13 cellular contexts compared by ENCODE assay signal in the genomic region with DNA sequence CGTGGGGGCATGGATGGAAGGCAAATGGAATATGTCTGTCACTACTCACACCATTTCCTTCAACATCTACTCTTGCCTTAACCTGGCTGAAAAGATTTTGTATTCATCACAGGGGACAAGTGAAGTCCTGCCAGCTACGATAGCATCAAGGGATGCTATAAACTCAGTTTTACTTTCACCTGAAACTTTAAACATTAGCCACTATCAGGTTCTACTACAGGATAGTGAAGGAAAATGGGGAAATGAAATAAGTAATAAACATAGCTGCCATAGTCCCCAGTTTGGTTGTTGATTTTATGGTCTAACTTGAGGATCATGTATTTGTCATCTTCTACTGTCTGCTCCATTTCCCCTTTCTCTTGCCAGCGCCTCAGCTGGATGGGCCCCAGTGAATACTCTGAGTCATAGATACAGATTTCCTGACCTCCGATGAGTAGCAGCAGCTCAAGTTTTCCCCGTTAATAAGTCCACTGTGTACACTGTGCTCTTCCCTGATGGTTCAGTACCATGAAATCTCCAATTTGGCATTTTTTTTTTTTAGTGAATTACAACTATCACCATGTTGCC.
DNase-seq lines count a peak whose midpoint lies in the region; ATAC-seq and TF ChIP-seq lines count a peak whose summit lies in the region.
"Had no signal": no experiment of that assay in that cellular context is flagged by ENCODE, and none has a peak within 500 bp of the region (broad histone marks: within the 10 kb centered on the region; RNA-seq: fewer than 3 reads in every experiment).

No MANE protein-coding gene starts in this region.

- no peak overlapping the region for H3K4me3 ChIP-seq in PC-3 (ENCODE audit: low read length)
- no peak overlapping the region for H3K4me3 ChIP-seq in fibroblast of lung (replicated peaks in 1 of 4; ENCODE audit: control extremely low read depth in 1 of 4, insufficient read depth in 1 of 4, low read depth in 3 of 4, low read length in 4 of 4)
- no peak overlapping the region for H3K4me3 ChIP-seq in retinal pigment epithelial cell (ENCODE audit: low read length)
- H3K4me3 ChIP-seq in mesendoderm (ENCODE audit: low read length): no peak overlapping the region
- H3K4me3 ChIP-seq: HAP-1 had no signal

- H3K27ac Mint-ChIP-seq in activated naive CD4-positive, alpha-beta T cell treated with anti-CD3 and anti-CD28 coated beads, Interleukin-2, amount 50 U/mL, for 72 hours: no peak overlapping the region
- H3K27ac Mint-ChIP-seq: type B pancreatic cell had no signal

- H2BK120ac ChIP-seq in mesendoderm (ENCODE audit: low read depth, low read length): no peak overlapping the region

- H3K4me2 ChIP-seq in PC-3 (ENCODE audit: low read length): peak overlapping the region; percentile 40; the same call in 1 of the 2 replicates
- peak overlapping the region; percentile 29 for H3K4me2 ChIP-seq in fibroblast of lung (ENCODE audit: extremely low read depth, insufficient read depth, low read length)
- H3K4me2 ChIP-seq in mesendoderm (ENCODE audit: low read length): no peak overlapping the region

- H3K79me1 ChIP-seq in mesendoderm (ENCODE audit: low read length): no peaks in the 10 kb centered on the region

- BruUV-seq in PC-3 (replicated peaks; lab: Mats Ljungman, UMichigan): no TSS peak

- H2BK5ac ChIP-seq in mesendoderm (ENCODE audit: low read length): no peak overlapping the region

- H3K23ac ChIP-seq in mesendoderm (ENCODE audit: low read length): no peak overlapping the region

- DNase-seq in GM04503 (ENCODE audit: low read depth) (peak; percentile 58), PC-3 (peak; percentile 80), fibroblast of lung (ENCODE audit: low read depth in 2 of 2) (peak; percentile 82 to 92), retinal pigment epithelial cell (ENCODE audit: low read depth) (peak; percentile 27), NCI-H2171 (lab: John Stamatoyannopoulos, UW) (no peak), NCI-H1092 (lab: John Stamatoyannopoulos, UW) (no peak), mesendoderm (no peak)
- DNase-seq in activated naive CD4-positive, alpha-beta T cell treated with anti-CD3 and anti-CD28 coated beads, Interleukin-2, amount 50 U/mL, for 72 hours (ENCODE audit: low spot score in 2 of 2): no peak
- DNase-seq: activated CD4-positive, alpha-beta T cell treated with anti-CD3 and anti-CD28 coated beads, Interleukin-2, amount 50 U/mL, for 4 hours had no signal

- H3K9ac ChIP-seq in PC-3 (ENCODE audit: low read length) (no peak overlapping the region), fibroblast of lung (ENCODE audit: insufficient read depth, low read length) (no peak overlapping the region), mesendoderm (ENCODE audit: low read length) (no peak overlapping the region)

- ATAC-seq in PC-3: no peak
- ATAC-seq in activated naive CD4-positive, alpha-beta T cell treated with anti-CD3 and anti-CD28 coated beads, Interleukin-2, amount 50 U/mL, for 72 hours: no peak
- ATAC-seq: left lobe of liver had no signal

- CTCF ChIA-PET in PC-3 (lab: Charles Lee): no interaction called here

- no CpG with 5 or more reads among the region's 5 CpGs for WGBS in mesendoderm (ENCODE audit: extremely low coverage, insufficient coverage, low lambda C conversion rate)

- no peaks in the 10 kb centered on the region for H3K9me3 ChIP-seq in PC-3 (ENCODE audit: low read length)
- no peaks in the 10 kb centered on the region for H3K9me3 ChIP-seq in fibroblast of lung (ENCODE audit: control insufficient read depth, insufficient read depth, low read depth, low read length)
- H3K9me3 ChIP-seq: HAP-1 had no signal

- peaks cover 0 to 4% of the 10 kb centered on the region in 2 donors for H3K9me3 Mint-ChIP-seq in activated naive CD4-positive, alpha-beta T cell treated with anti-CD3 and anti-CD28 coated beads, Interleukin-2, amount 50 U/mL, for 72 hours
- H3K9me3 Mint-ChIP-seq: central memory CD8-positive, alpha-beta T cell; type B pancreatic cell had no signal

- H4K20me1 ChIP-seq in PC-3 (ENCODE audit: low read length) (no peaks in the 10 kb centered on the region), fibroblast of lung (ENCODE audit: control insufficient read depth, extremely low read depth, insufficient read depth, low read length) (no peaks in the 10 kb centered on the region)

- H3K79me2 ChIP-seq in PC-3 (ENCODE audit: low read length): no peaks in the 10 kb centered on the region
- no peaks in the 10 kb centered on the region for H3K79me2 ChIP-seq in fibroblast of lung (ENCODE audit: control insufficient read depth, insufficient read depth, low read length)
- no peaks in the 10 kb centered on the region for H3K79me2 ChIP-seq in mesendoderm (ENCODE audit: control insufficient read depth, insufficient read depth, low read length)

- H3K36me3 ChIP-seq in PC-3 (ENCODE audit: low read depth, low read length) (no peaks in the 10 kb centered on the region), fibroblast of lung (ENCODE audit: control insufficient read depth, insufficient read depth, low read length) (no peaks in the 10 kb centered on the region), mesendoderm (ENCODE audit: control insufficient read depth, insufficient read depth, low read length) (no peaks in the 10 kb centered on the region)
- H3K36me3 ChIP-seq: HAP-1 had no signal

- no peak overlapping the region for H2BK15ac ChIP-seq in mesendoderm (replicated peaks; ENCODE audit: low read depth)

- H3K4ac ChIP-seq in mesendoderm (ENCODE audit: low read depth, low read length): no peak overlapping the region

- no peaks in the 10 kb centered on the region for H3F3A ChIP-seq in PC-3 (ENCODE audit: low read length, unreplicated experiment)

- POLR2A ChIA-PET in PC-3 (lab: Charles Lee; ENCODE audit: unreplicated experiment): interaction anchor here (0.6 kb wide), 1 partner anchor 211 kb away, joined by 5 read pairs; no protein-coding TSS in a partner anchor

- no peaks in the 10 kb centered on the region for H3K9me2 ChIP-seq in PC-3 (replicated peaks; ENCODE audit: low read length)

- H4K8ac ChIP-seq in mesendoderm (ENCODE audit: low read depth, low read length): no peak overlapping the region

- H3K27ac ChIP-seq in PC-3 (ENCODE audit: low read length) (peak overlapping the region; percentile 69), fibroblast of lung (ENCODE audit: insufficient read depth, low read length) (no peak overlapping the region), mesendoderm (ENCODE audit: low read depth, low read length) (no peak overlapping the region)

- H3K18ac ChIP-seq in mesendoderm (ENCODE audit: low read length): no peak overlapping the region

- TF ChIP-seq CTCF in PC-3 (conservative IDR thresholded peaks at IDR 0.05; ENCODE audit: low read depth, low read length): no peak
- no peak for TF ChIP-seq CTCF in fibroblast of lung (conservative IDR thresholded peaks at IDR 0.05 in 1 of 2, IDR thresholded peaks at IDR 0.05 in 1 of 2; ENCODE audit: low read depth in 1 of 2, low read length in 2 of 2)
- no peak for TF ChIP-seq CTCF in retinal pigment epithelial cell (conservative IDR thresholded peaks at IDR 0.05; ENCODE audit: low read depth, low read length)

- peaks cover 13% of the 10 kb centered on the region for H3K4me1 ChIP-seq in PC-3 (ENCODE audit: insufficient read depth, low read length)
- peaks cover 7% of the 10 kb centered on the region for H3K4me1 ChIP-seq in fibroblast of lung (ENCODE audit: control insufficient read depth, extremely low read depth, insufficient read depth, low read length)
- H3K4me1 ChIP-seq in mesendoderm (ENCODE audit: control insufficient read depth, low read depth, low read length): peaks cover 6% of the 10 kb centered on the region
- H3K4me1 ChIP-seq: HAP-1 had no signal

- no peaks in the 10 kb centered on the region for H3K36me3 Mint-ChIP-seq in activated naive CD4-positive, alpha-beta T cell treated with anti-CD3 and anti-CD28 coated beads, Interleukin-2, amount 50 U/mL, for 72 hours
- H3K36me3 Mint-ChIP-seq: type B pancreatic cell had no signal

- H2AK5ac ChIP-seq in mesendoderm (ENCODE audit: low read length): no peak overlapping the region

- H3K56ac ChIP-seq in mesendoderm (ENCODE audit: low read length): no peak overlapping the region

- no peak overlapping the region for H4K5ac ChIP-seq in mesendoderm (ENCODE audit: low read length)

- H3K27me3 ChIP-seq in PC-3 (ENCODE audit: low read length) (peaks cover 10% of the 10 kb centered on the region; the same call in 1 of the 2 replicates), fibroblast of lung (ENCODE audit: control insufficient read depth, insufficient read depth, low read length) (no peaks in the 10 kb centered on the region), mesendoderm (ENCODE audit: insufficient read depth, low read length, poor library complexity) (no peaks in the 10 kb centered on the region)

- no peak overlapping the region for H2AFZ ChIP-seq in PC-3 (ENCODE audit: low read length)
- no peak overlapping the region for H2AFZ ChIP-seq in fibroblast of lung (ENCODE audit: low read length)

- intact Hi-C loops in PC-3 (cut with micrococcal nuclease): no loop called here

Comparison
In these comparisons a context has a peak if more than half of its experiments do, and no peak if none do; other contexts are left out.
1. DNase-seq: peak in GM04503 (single experiment), PC-3 (single experiment), fibroblast of lung (2 of 2) and retinal pigment epithelial cell (single experiment); none in NCI-H2171 (single experiment), NCI-H1092 (single experiment), mesendoderm (single experiment) and activated naive CD4-positive, alpha-beta T cell treated with anti-CD3 and anti-CD28 coated beads, Interleukin-2, amount 50 U/mL, for 72 hours (0 of 2).